ENCODE assay signal across 13 cellular contexts in the genomic region with DNA sequence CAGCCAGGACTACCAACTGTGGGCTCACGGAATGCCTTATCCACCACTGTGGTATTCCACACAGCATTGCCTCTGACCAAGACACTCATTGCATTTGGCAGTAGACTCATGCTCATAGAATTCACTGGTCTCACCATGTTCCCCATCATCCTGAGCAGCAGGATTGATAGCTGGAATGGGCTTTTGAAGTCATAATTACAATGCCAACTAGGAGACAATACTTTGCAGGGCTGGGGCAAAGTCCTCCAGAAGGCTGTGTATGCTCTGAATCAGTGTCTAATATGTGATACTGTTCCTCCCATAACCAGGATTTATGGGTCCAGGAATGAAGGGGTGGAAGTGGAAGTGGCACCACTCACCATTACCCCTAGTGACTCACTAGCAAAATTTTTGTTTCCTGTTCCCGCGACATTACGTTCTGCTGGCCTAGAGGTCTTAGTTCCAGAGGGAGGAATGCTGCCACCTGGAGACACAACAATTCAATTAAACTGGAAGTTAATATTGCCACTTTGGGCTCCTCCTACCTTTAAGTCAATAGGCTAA. TPM values are rescaled to one million over a fixed set of nuclear protein-coding genes. Genes with fewer than 3 reads are reported as not detected.
DNase-seq lines count a peak whose midpoint lies in the region; ATAC-seq and TF ChIP-seq lines count a peak whose summit lies in the region.
"Had no signal": no experiment of that assay in that cellular context is flagged by ENCODE, and none has a peak within 500 bp of the region (broad histone marks: within the 10 kb centered on the region; RNA-seq: fewer than 3 reads in every experiment).

No MANE protein-coding gene starts in this region.

- H3K27ac ChIP-seq in breast epithelium, result no peak overlapping the region
- H3K27ac ChIP-seq in stomach, result no peak overlapping the region
- no peak overlapping the region for H3K27ac ChIP-seq in caudate nucleus (ENCODE audit: low read depth, low read length)
- H3K27ac ChIP-seq: heart right ventricle, KMS-11, spleen had no signal

- intact Hi-C loops in MCF 10A (cut with micrococcal nuclease), result loop anchor here (1.0 kb wide), 2 partner anchors 56 to 117 kb away; no protein-coding TSS in a partner anchor
- intact Hi-C loops in breast epithelium (cut with DNase I; ENCODE audit: low total_unique reads), result no loop called here
- intact Hi-C loops in stomach (cut with DNase I; ENCODE audit: low total_unique reads), result no loop called here

- H3K27ac Mint-ChIP-seq in MCF 10A (ENCODE audit: low read depth, unreplicated experiment), result no peak overlapping the region

- CTCF ChIA-PET in MCF 10A (lab: Yijun Ruan, JAX), result interaction anchor here (0.6 to 1.6 kb wide), 4 partner anchors 15 to 123 kb away, joined by 3 read pairs; no protein-coding TSS in a partner anchor

- peaks cover 8% of the 10 kb centered on the region for H3K4me1 Mint-ChIP-seq in MCF 10A (ENCODE audit: insufficient read depth, unreplicated experiment)

- POLR2A ChIA-PET in MCF 10A (lab: Yijun Ruan, JAX), result interaction anchor here (0.6 to 1.6 kb wide), 2 partner anchors 22 to 317 kb away, joined by 3 read pairs; no protein-coding TSS in a partner anchor

- WGBS in stomach, 5 donors, result 67 to 92% (median 75%) methylated on average over 4 of the region's 4 CpGs

- no peaks in the 10 kb centered on the region for H3K9me3 Mint-ChIP-seq in MCF 10A (ENCODE audit: unreplicated experiment)

- H3K9me3 ChIP-seq in breast epithelium, result no peaks in the 10 kb centered on the region
- no peaks in the 10 kb centered on the region for H3K9me3 ChIP-seq in stomach
- H3K9me3 ChIP-seq: spleen had no signal

- TF ChIP-seq CTCF in MCF 10A (IDR thresholded peaks at IDR 0.05; ENCODE audit: unreplicated experiment) (peak; percentile 44), breast epithelium (IDR thresholded peaks at IDR 0.05) (no peak), fibroblast of mammary gland (conservative IDR thresholded peaks at IDR 0.05; ENCODE audit: control insufficient read depth, insufficient read depth, low read depth, low read length) (peak; percentile 24), stomach (IDR thresholded peaks at IDR 0.05) (no peak)

- H3K36me3 ChIP-seq in breast epithelium (no peaks in the 10 kb centered on the region), stomach (no peaks in the 10 kb centered on the region)
- H3K36me3 ChIP-seq: heart right ventricle, spleen had no signal

- H3K4me3 ChIP-seq in breast epithelium (no peak overlapping the region), fibroblast of mammary gland (ENCODE audit: control insufficient read depth, low read depth, low read length) (no peak overlapping the region), stomach (no peak overlapping the region)
- H3K4me3 ChIP-seq: heart right ventricle, spleen had no signal

- H3K27me3 Mint-ChIP-seq in MCF 10A (ENCODE audit: insufficient read depth, unreplicated experiment), result peaks cover 21% of the 10 kb centered on the region

- no TSS peak for BruUV-seq in MCF 10A (replicated peaks; lab: Mats Ljungman, UMichigan)

- TF ChIP-seq EP300 in stomach (IDR thresholded peaks at IDR 0.05), result no peak

- H3K4me1 ChIP-seq in breast epithelium (no peaks in the 10 kb centered on the region), stomach (no peaks in the 10 kb centered on the region)
- H3K4me1 ChIP-seq: heart right ventricle, spleen had no signal

- ATAC-seq in SK-N-SH treated with all-trans-retinoic acid at 6 μM for 48 hours (peak; percentile 89), GM21786 (IDR thresholded peaks at IDR 0.05; ENCODE audit: unreplicated experiment) (no peak)
- ATAC-seq in activated CD4-positive, CD25-positive, alpha-beta regulatory T cell treated with anti-CD3 and anti-CD28 coated beads, Interleukin-2, amount 50 U/mL, for 24 hours, result no peak
- ATAC-seq: heart right ventricle had no signal

- no peak overlapping the region for H3K4me3 Mint-ChIP-seq in MCF 10A (ENCODE audit: unreplicated experiment)
- H3K4me3 Mint-ChIP-seq: brain had no signal

- TF ChIP-seq POLR2A in breast epithelium (IDR thresholded peaks at IDR 0.05) (no peak), stomach (IDR thresholded peaks at IDR 0.05) (no peak)

- H3K27me3 ChIP-seq in breast epithelium, result no peaks in the 10 kb centered on the region
- H3K27me3 ChIP-seq in stomach, result no peaks in the 10 kb centered on the region
- H3K27me3 ChIP-seq: spleen had no signal

- no peaks in the 10 kb centered on the region for H3K36me3 Mint-ChIP-seq in MCF 10A (ENCODE audit: insufficient read depth, unreplicated experiment)
- H3K36me3 Mint-ChIP-seq: brain had no signal

- DNase-seq in MCF 10A (ENCODE audit: unreplicated experiment), result peak; percentile 66
- DNase-seq in breast epithelium (ENCODE audit: low spot score in 2 of 2), result no peak
- DNase-seq in fibroblast of mammary gland (ENCODE audit: low read depth), result peak; percentile 81
- DNase-seq in stomach, result no peak
- DNase-seq in caudate nucleus (lab: John Stamatoyannopoulos, UW), result no peak
- DNase-seq: heart right ventricle, spleen, T-helper 2 cell had no signal

TF ChIP-seq in SK-N-SH treated with all-trans-retinoic acid at 6 μM for 48 hours, 23 proteins besides CTCF, POLR2A, EP300 and RAD21:
- TF ChIP-seq, protein P1, sequence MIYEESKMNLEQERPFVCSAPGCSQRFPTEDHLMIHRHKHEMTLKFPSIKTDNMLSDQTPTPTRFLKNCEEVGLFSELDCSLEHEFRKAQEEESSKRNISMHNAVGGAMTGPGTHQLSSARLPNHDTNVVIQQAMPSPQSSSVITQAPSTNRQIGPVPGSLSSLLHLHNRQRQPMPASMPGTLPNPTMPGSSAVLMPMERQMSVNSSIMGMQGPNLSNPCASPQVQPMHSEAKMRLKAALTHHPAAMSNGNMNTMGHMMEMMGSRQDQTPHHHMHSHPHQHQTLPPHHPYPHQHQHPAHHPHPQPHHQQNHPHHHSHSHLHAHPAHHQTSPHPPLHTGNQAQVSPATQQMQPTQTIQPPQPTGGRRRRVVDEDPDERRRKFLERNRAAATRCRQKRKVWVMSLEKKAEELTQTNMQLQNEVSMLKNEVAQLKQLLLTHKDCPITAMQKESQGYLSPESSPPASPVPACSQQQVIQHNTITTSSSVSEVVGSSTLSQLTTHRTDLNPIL (CRISPR knock-in tag; IDR thresholded peaks at IDR 0.05; ENCODE audit: low read depth), result no peak
- TF ChIP-seq ISL1 (CRISPR knock-in tag; IDR thresholded peaks at IDR 0.05) (no peak), OSR1 (CRISPR knock-in tag; IDR thresholded peaks at IDR 0.05) (no peak), PATZ1 (CRISPR knock-in tag; IDR thresholded peaks at IDR 0.05; ENCODE audit: borderline replicate concordance) (no peak), CSRNP3 (CRISPR knock-in tag; IDR thresholded peaks at IDR 0.05) (no peak), GLIS3 (CRISPR knock-in tag; IDR thresholded peaks at IDR 0.05) (no peak), TOX (CRISPR knock-in tag; IDR thresholded peaks at IDR 0.05; ENCODE audit: borderline replicate concordance) (no peak), SNAI2 (CRISPR knock-in tag; IDR thresholded peaks at IDR 0.05) (no peak), CSDC2 (CRISPR knock-in tag; IDR thresholded peaks at IDR 0.05) (no peak), ZNF565 (CRISPR knock-in tag; conservative IDR thresholded peaks at IDR 0.05; ENCODE audit: low read depth) (no peak), ZFP3 (CRISPR knock-in tag; IDR thresholded peaks at IDR 0.05) (no peak), RARB (CRISPR knock-in tag; IDR thresholded peaks at IDR 0.05) (no peak), PPARA (CRISPR knock-in tag; IDR thresholded peaks at IDR 0.05; ENCODE audit: borderline replicate concordance) (no peak), ZNF8 (CRISPR knock-in tag; IDR thresholded peaks at IDR 0.05) (no peak)

RNA-seq across cellular contexts. Expression of gene CCDC80, which starts 58.6 kb away (rescaled TPM):
- 10.4 and 19.4 TPM in 2 replicates for total RNA-seq in MCF 10A (2022)
- total RNA-seq in breast epithelium, result 100 to 1,000 TPM in 1 of 3 donors, 10 to 100 TPM in 2; 38.7 to 430 (median 42.0) TPM
- total RNA-seq in stomach, result 100 to 1,000 TPM in 1 of 5 donors, 10 to 100 TPM in 3, 1 to 10 TPM in 1; 2.3 to 158 (median 29.0) TPM
- polyA plus RNA-seq in stomach, result 10 to 100 TPM in 2 of 3 donors, 1 to 10 TPM in 1; 7.4 to 11.8 (median 10.2) TPM

Comparison
In these comparisons a context has a peak if more than half of its experiments do, and no peak if none do; other contexts are left out.
1. DNase-seq: peak in MCF 10A (single experiment) and fibroblast of mammary gland (single experiment); none in breast epithelium (0 of 2), stomach (single experiment) and caudate nucleus (0 of 61).
2. CTCF ChIP-seq: peak in MCF 10A (single experiment) and fibroblast of mammary gland (single experiment); none in breast epithelium (0 of 3) and stomach (0 of 7).